In genomic region chr9:134606951-134607733, GRCh38 we compare ENCODE assay signal across 12 cellular contexts. TPM values are rescaled to one million over a fixed set of nuclear protein-coding genes. Genes with fewer than 3 reads are reported as not detected.
DNase-seq lines count a peak whose midpoint lies in the region; ATAC-seq and TF ChIP-seq lines count a peak whose summit lies in the region.
"Had no signal": no experiment of that assay in that cellular context is flagged by ENCODE, and none has a peak within 500 bp of the region (broad histone marks: within the 10 kb centered on the region; RNA-seq: fewer than 3 reads in every experiment).

No MANE protein-coding gene starts in this region.

- POLR2A ChIA-PET in activated CD4-positive, alpha-beta T cell treated with anti-CD3 and anti-CD28 coated beads for 36 hours (lab: Charles Lee): no interaction called here

- H2AFZ ChIP-seq in Karpas-422 (ENCODE audit: low read length): no peak overlapping the region
- H2AFZ ChIP-seq in neuronal stem cell (ENCODE audit: low read length): no peak overlapping the region

- WGBS in adrenal gland, 4 donors: 87 to 94% (median 89%) methylated on average over 13 of the region's 13 CpGs
- WGBS in neuronal stem cell (ENCODE audit: extremely low coverage in 2 of 2, insufficient read length in 2 of 2, insufficient replicate concordance in 1 of 2), 2 donors: no CpG with 5 or more reads among the region's 13 CpGs

- H3K27ac ChIP-seq in Karpas-422 (ENCODE audit: low read length): no peak overlapping the region
- no peak overlapping the region for H3K27ac ChIP-seq in adrenal gland
- H3K27ac ChIP-seq in neuronal stem cell (replicated peaks; ENCODE audit: low read length): no peak overlapping the region

- H3K9ac ChIP-seq in Karpas-422 (ENCODE audit: low read length) (no peak overlapping the region), neuronal stem cell (ENCODE audit: low read depth, low read length, poor library complexity) (no peak overlapping the region)

- H2BK15ac ChIP-seq in neuronal stem cell (ENCODE audit: low read length): no peak overlapping the region

- DNase-seq in activated CD4-positive, alpha-beta T cell treated with anti-CD3 and anti-CD28 coated beads for 36 hours: peak; percentile 37
- no peak for DNase-seq in activated CD4-positive, alpha-beta T cell treated with anti-CD3 and anti-CD28 coated beads, Interleukin-2, amount 50 U/mL, for 4 hours
- DNase-seq in Karpas-422 (peak; percentile 58), adrenal gland (peak in 5 of 7 donors; percentile 1 to 21 (median 13)), neuronal stem cell (ENCODE audit: low spot score) (no peak), mucosa of gallbladder (ENCODE audit: low spot score) (no peak), NCI-H1436 treated with DMSO at 0.1 percent for 48 hours (lab: John Stamatoyannopoulos, UW) (no peak)
- DNase-seq: activated CD4-positive, CD25-positive, alpha-beta regulatory T cell; activated naive CD4-positive, alpha-beta T cell treated with anti-CD3 and anti-CD28 coated beads, Interleukin-2, amount 10 ng/mL, durations not matched to agents 7 days and 5 days; NCI-H446 had no signal

- H3K36me3 Mint-ChIP-seq in activated CD4-positive, alpha-beta T cell treated with anti-CD3 and anti-CD28 coated beads for 36 hours (ENCODE audit: low read depth): no peaks in the 10 kb centered on the region
- H3K36me3 Mint-ChIP-seq: activated naive CD4-positive, alpha-beta T cell treated with anti-CD3 and anti-CD28 coated beads, Interleukin-2, amount 10 ng/mL, durations not matched to agents 7 days and 5 days had no signal

- no peaks in the 10 kb centered on the region for H3K9me3 ChIP-seq in Karpas-422 (ENCODE audit: low read length)
- no peaks in the 10 kb centered on the region for H3K9me3 ChIP-seq in adrenal gland (replicated peaks in 1 of 3)
- H3K9me3 ChIP-seq in neuronal stem cell (replicated peaks in 1 of 2; ENCODE audit: control insufficient read depth in 2 of 2, insufficient read depth in 1 of 2, low read depth in 1 of 2, low read length in 2 of 2): peaks cover 0 to 2% of the 10 kb centered on the region in 2 donors

- no peaks in the 10 kb centered on the region for H4K20me1 ChIP-seq in Karpas-422 (ENCODE audit: insufficient read depth, low read depth, low read length)

- H3K9me2 ChIP-seq in Karpas-422 (replicated peaks; ENCODE audit: insufficient read depth, low read length): no peaks in the 10 kb centered on the region

- intact Hi-C loops in activated CD4-positive, alpha-beta T cell treated with anti-CD3 and anti-CD28 coated beads for 36 hours (cut with DNase I, micrococcal nuclease): no loop called here
- intact Hi-C loops in adrenal gland (cut with DNase I): no loop called here

- H3K4me1 ChIP-seq in Karpas-422 (ENCODE audit: low read length): no peaks in the 10 kb centered on the region
- H3K4me1 ChIP-seq in adrenal gland (replicated peaks in 1 of 2): no peaks in the 10 kb centered on the region
- no peaks in the 10 kb centered on the region for H3K4me1 ChIP-seq in neuronal stem cell (ENCODE audit: control insufficient read depth in 2 of 2, insufficient read depth in 1 of 2, low read depth in 1 of 2, low read length in 2 of 2)

- no peak overlapping the region for H3K18ac ChIP-seq in neuronal stem cell (ENCODE audit: low read length)

- H2BK5ac ChIP-seq in neuronal stem cell (ENCODE audit: low read length): peak overlapping the region; percentile 22

- H3K4me2 ChIP-seq in Karpas-422 (ENCODE audit: low read depth, low read length, poor library complexity, severe bottlenecking) (no peak overlapping the region), neuronal stem cell (ENCODE audit: insufficient read depth, low read length, poor library complexity, severe bottlenecking) (no peak overlapping the region)

- no peak overlapping the region for H2AK5ac ChIP-seq in neuronal stem cell (ENCODE audit: low read depth, low read length)

- H3K36me3 ChIP-seq in Karpas-422 (ENCODE audit: insufficient read depth, low read length) (no peaks in the 10 kb centered on the region), adrenal gland (replicated peaks in 1 of 2) (no peaks in the 10 kb centered on the region), neuronal stem cell (replicated peaks in 1 of 2; ENCODE audit: control insufficient read depth in 2 of 2, insufficient read depth in 2 of 2, low read length in 2 of 2) (no peaks in the 10 kb centered on the region)

- H3K9me3 Mint-ChIP-seq in activated CD4-positive, alpha-beta T cell treated with anti-CD3 and anti-CD28 coated beads for 36 hours (ENCODE audit: low read depth): peaks cover 6% of the 10 kb centered on the region

- no peak overlapping the region for H2BK12ac ChIP-seq in neuronal stem cell (ENCODE audit: low read length)

- H3K4me3 ChIP-seq in Karpas-422 (ENCODE audit: low read length): no peak overlapping the region
- H3K4me3 ChIP-seq in adrenal gland: no peak overlapping the region
- no peak overlapping the region for H3K4me3 ChIP-seq in neuronal stem cell (ENCODE audit: low read length in 2 of 2)

- H3K79me1 ChIP-seq in neuronal stem cell (ENCODE audit: low read depth, low read length): no peaks in the 10 kb centered on the region

- no peak for TF ChIP-seq POLR2A in adrenal gland (IDR thresholded peaks at IDR 0.05)

- H3K79me2 ChIP-seq in Karpas-422 (ENCODE audit: low read length): no peaks in the 10 kb centered on the region

- CTCF ChIA-PET in activated CD4-positive, alpha-beta T cell treated with anti-CD3 and anti-CD28 coated beads for 36 hours (lab: Charles Lee): no interaction called here

- H3K27me3 ChIP-seq in Karpas-422 (ENCODE audit: low read length) (no peaks in the 10 kb centered on the region), adrenal gland (no peaks in the 10 kb centered on the region), neuronal stem cell (ENCODE audit: control insufficient read depth in 3 of 3, insufficient read depth in 3 of 3, low read depth in 1 of 3, low read length in 3 of 3) (no peaks in the 10 kb centered on the region)

- H4K91ac ChIP-seq in neuronal stem cell (ENCODE audit: low read depth, low read length, poor library complexity): no peak overlapping the region

- no peak overlapping the region for H3K4me3 Mint-ChIP-seq in activated CD4-positive, alpha-beta T cell treated with anti-CD3 and anti-CD28 coated beads for 36 hours
- H3K4me3 Mint-ChIP-seq: activated naive CD4-positive, alpha-beta T cell treated with anti-CD3 and anti-CD28 coated beads, Interleukin-2, amount 10 ng/mL, durations not matched to agents 7 days and 5 days had no signal

- no peak overlapping the region for H4K8ac ChIP-seq in neuronal stem cell (ENCODE audit: low read depth, low read length)

- H3K27ac Mint-ChIP-seq in activated CD4-positive, alpha-beta T cell treated with anti-CD3 and anti-CD28 coated beads for 36 hours: no peak overlapping the region
- H3K27ac Mint-ChIP-seq: activated naive CD4-positive, alpha-beta T cell treated with anti-CD3 and anti-CD28 coated beads, Interleukin-2, amount 10 ng/mL, durations not matched to agents 7 days and 5 days had no signal

- H3K27me3 Mint-ChIP-seq in activated CD4-positive, alpha-beta T cell treated with anti-CD3 and anti-CD28 coated beads for 36 hours: peaks cover 15% of the 10 kb centered on the region
- H3K27me3 Mint-ChIP-seq: activated naive CD4-positive, alpha-beta T cell treated with anti-CD3 and anti-CD28 coated beads, Interleukin-2, amount 10 ng/mL, durations not matched to agents 7 days and 5 days had no signal

- H3K14ac ChIP-seq in neuronal stem cell (ENCODE audit: low read length): no peak overlapping the region

- TF ChIP-seq CTCF in adrenal gland (IDR thresholded peaks at IDR 0.05): no peak

- ATAC-seq in activated CD4-positive, alpha-beta T cell treated with anti-CD3 and anti-CD28 coated beads for 36 hours: no peak
- no peak for ATAC-seq in GM21737 (IDR thresholded peaks at IDR 0.05; ENCODE audit: unreplicated experiment)

- no peak overlapping the region for H2BK120ac ChIP-seq in neuronal stem cell (ENCODE audit: low read depth, low read length)

- no peaks in the 10 kb centered on the region for H3K4me1 Mint-ChIP-seq in activated CD4-positive, alpha-beta T cell treated with anti-CD3 and anti-CD28 coated beads for 36 hours
- H3K4me1 Mint-ChIP-seq: activated naive CD4-positive, alpha-beta T cell treated with anti-CD3 and anti-CD28 coated beads, Interleukin-2, amount 10 ng/mL, durations not matched to agents 7 days and 5 days had no signal

- H3K23ac ChIP-seq in neuronal stem cell (ENCODE audit: low read depth, low read length, poor library complexity): no peak overlapping the region

- no peak overlapping the region for H3K4ac ChIP-seq in neuronal stem cell (ENCODE audit: low read length)

RNA-seq across cellular contexts. Expression of gene COL5A1, which starts 34.5 kb away (rescaled TPM):
- total RNA-seq in activated CD4-positive, alpha-beta T cell treated with anti-CD3 and anti-CD28 coated beads for 36 hours: under 1 TPM; 0.07 to 0.16 TPM
- total RNA-seq in Karpas-422 (2014; rRNA removed; shearing (Covaris generic); ENCODE audit: low replicate concordance): under 0.01 TPM in 1 of 2 replicates, not detected in the other
- total RNA-seq in adrenal gland: 10 to 100 TPM; 15.2 to 45.5 (median 32.5) TPM
- 10 to 100 TPM in 2 of 3 donors, 1 to 10 TPM in 1; 3.5 to 44.3 (median 14.1) TPM for polyA plus RNA-seq in adrenal gland
- 10.1 TPM for polyA plus RNA-seq in neuronal stem cell (2013, experiment 1 of 2)
- polyA plus RNA-seq in neuronal stem cell (2013, experiment 2 of 2): 10.2 TPM
- 42.6 TPM for total RNA-seq in mucosa of gallbladder
- polyA plus RNA-seq: neural cell had no signal

Comparison
In these comparisons a context has a peak if more than half of its experiments do, and no peak if none do; other contexts are left out.
1. DNase-seq: peak in activated CD4-positive, alpha-beta T cell treated with anti-CD3 and anti-CD28 coated beads for 36 hours (single experiment), Karpas-422 (single experiment) and adrenal gland (5 of 7); none in activated CD4-positive, alpha-beta T cell treated with anti-CD3 and anti-CD28 coated beads, Interleukin-2, amount 50 U/mL, for 4 hours (0 of 2), neuronal stem cell (single experiment), mucosa of gallbladder (single experiment) and NCI-H1436 treated with DMSO at 0.1 percent for 48 hours (single experiment).
2. RNA of gene COL5A1, which starts 34.5 kb away (total RNA-seq): 42.6 TPM in mucosa of gallbladder (single experiment) and 15.2 to 45.5 TPM in adrenal gland; 0.07 to 0.16 TPM in activated CD4-positive, alpha-beta T cell treated with anti-CD3 and anti-CD28 coated beads for 36 hours and under 0.01 TPM in Karpas-422; every median in the first group is over 10 times any median in the second.